Comparison of ENCODE assay signal across 14 cellular contexts in the genomic region with DNA sequence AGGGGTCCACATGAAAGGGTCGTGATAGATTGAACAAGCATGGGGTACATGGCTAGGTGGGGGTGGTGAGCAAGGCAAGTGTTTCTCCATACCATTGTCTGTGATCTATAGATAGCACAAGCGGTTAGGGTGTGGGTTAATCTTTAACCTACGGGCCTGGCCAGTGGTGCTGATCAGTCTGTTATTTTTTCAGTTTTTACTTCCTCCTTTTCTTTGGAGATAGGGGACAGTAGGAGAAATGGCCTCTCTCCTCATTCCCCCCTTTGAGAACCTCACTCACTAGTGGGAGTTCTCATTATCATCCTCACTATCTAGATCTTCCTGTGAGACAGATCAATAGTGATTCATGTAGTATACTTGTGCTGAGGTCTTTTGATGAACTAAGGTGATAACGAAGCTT. TPM values are rescaled to one million over a fixed set of nuclear protein-coding genes. Genes with fewer than 3 reads are reported as not detected.
DNase-seq lines count a peak whose midpoint lies in the region; ATAC-seq and TF ChIP-seq lines count a peak whose summit lies in the region.
"Had no signal": no experiment of that assay in that cellular context is flagged by ENCODE, and none has a peak within 500 bp of the region (broad histone marks: within the 10 kb centered on the region; RNA-seq: fewer than 3 reads in every experiment).

No MANE protein-coding gene starts in this region.

- peaks cover 18% of the 10 kb centered on the region for H3K36me3 Mint-ChIP-seq in endothelial cell (ENCODE audit: low read depth, unreplicated experiment)

- H3K27ac Mint-ChIP-seq in endothelial cell (ENCODE audit: unreplicated experiment) = peak overlapping the region; percentile 30

- ATAC-seq in HG03439 (IDR thresholded peaks at IDR 0.05; ENCODE audit: unreplicated experiment) = no peak
- ATAC-seq: PC-3 had no signal

- no peak for TF ChIP-seq CTCF in endothelial cell (IDR thresholded peaks at IDR 0.05; ENCODE audit: unreplicated experiment)

- H3K9me3 Mint-ChIP-seq in endothelial cell (ENCODE audit: unreplicated experiment) = peaks cover 6% of the 10 kb centered on the region

- no peak overlapping the region for H3K4me3 Mint-ChIP-seq in endothelial cell (ENCODE audit: unreplicated experiment)
- H3K4me3 Mint-ChIP-seq: CD4-positive, alpha-beta memory T cell had no signal

- H3K4me1 Mint-ChIP-seq in endothelial cell (ENCODE audit: unreplicated experiment) = peaks cover 4% of the 10 kb centered on the region

- DNase-seq in COLO668 (lab: John Stamatoyannopoulos, UW; ENCODE audit: unreplicated experiment) (peak; percentile 62), OCI-M1 (lab: John Stamatoyannopoulos, UW) (peak; percentile 65), endothelial cell (ENCODE audit: low spot score) (no peak), HPDE6-E6E7 (ENCODE audit: extremely low spot score) (no peak), DMS 273 (lab: John Stamatoyannopoulos, UW; ENCODE audit: unreplicated experiment) (no peak)
- DNase-seq: CD4-positive, alpha-beta memory T cell; NCI-H187; NCI-H2227 treated with DMSO at 0.1 percent for 48 hours; NCI-H510A treated with DMSO at 0.1 percent for 48 hours; PC-3; RPMI8226; SHP77 treated with DMSO at 0.1 percent for 48 hours; SK-N-SH had no signal

- peaks cover 2% of the 10 kb centered on the region for H3K27me3 Mint-ChIP-seq in endothelial cell (ENCODE audit: unreplicated experiment)
- H3K27me3 Mint-ChIP-seq: CD4-positive, alpha-beta memory T cell had no signal

RNA-seq across cellular contexts. Expression of gene GPKOW, which starts 16.2 kb away (rescaled TPM):
- total RNA-seq in endothelial cell (ENCODE audit: unreplicated experiment) = 28.8 TPM

RNA-seq across cellular contexts. Expression of gene MAGIX, which starts 22.8 kb away (rescaled TPM):
- 1.2 TPM for total RNA-seq in endothelial cell (ENCODE audit: unreplicated experiment)

RNA-seq across cellular contexts. Expression of gene PLP2, which starts 32.0 kb away (rescaled TPM):
- total RNA-seq in endothelial cell (ENCODE audit: unreplicated experiment) = 1.9 TPM

RNA-seq across cellular contexts. Expression of gene PRICKLE3, which starts 46.5 kb away (rescaled TPM):
- 11.3 TPM for total RNA-seq in endothelial cell (ENCODE audit: unreplicated experiment)

Comparison
In these comparisons a context has a peak if more than half of its experiments do, and no peak if none do; other contexts are left out.
1. DNase-seq: peak in COLO668 (single experiment) and OCI-M1 (single experiment); none in endothelial cell (single experiment), HPDE6-E6E7 (single experiment) and DMS 273 (single experiment).